8 cellular contexts compared by ENCODE assay signal in genomic region chr3:50340404-50341329, GRCh38. TPM values are rescaled to one million over a fixed set of nuclear protein-coding genes. Genes with fewer than 3 reads are reported as not detected.
A peak's percentile ranks its signal among the peaks of the same experiment; 100 is the strongest.
DNase-seq lines count a peak whose midpoint lies in the region; ATAC-seq and TF ChIP-seq lines count a peak whose summit lies in the region.

Gene RASSF1 (minus strand): TSS chr3:50340836. CDS start chr3:50340805, 31 bp downstream.

- peaks cover 62% of the 10 kb centered on the region for H3K4me1 ChIP-seq in CD8-positive, alpha-beta T cell (ENCODE audit: insufficient read depth, low read length)
- peaks cover 33 to 52% of the 10 kb centered on the region in 2 donors for H3K4me1 ChIP-seq in duodenal mucosa (ENCODE audit: control insufficient read depth in 1 of 2, insufficient read depth in 2 of 2, low read length in 2 of 2)
- H3K4me1 ChIP-seq in mesendoderm (ENCODE audit: control insufficient read depth, low read depth, low read length), result no peaks in the 10 kb centered on the region

- WGBS in mesendoderm (ENCODE audit: extremely low coverage, insufficient coverage, low lambda C conversion rate), result no CpG with 5 or more reads among the region's 90 CpGs

- intact Hi-C loops in CD8-positive, alpha-beta T cell (cut with DNase I, micrococcal nuclease), result loop anchor here in 1 of 2 experiments (10.0 kb wide), 1 partner anchor 1154 kb away; no protein-coding TSS in a partner anchor

- H3K27ac ChIP-seq in CD8-positive, alpha-beta T cell (ENCODE audit: low read depth, low read length), result peak within 1 kb of the TSS; percentile 66
- H3K27ac ChIP-seq in duodenal mucosa (ENCODE audit: low read depth, low read length) (peak within 1 kb of the TSS; percentile 75), mesendoderm (ENCODE audit: low read depth, low read length) (no peak within 1 kb of the TSS)

- peaks cover 7% of the 10 kb centered on the region for H3K79me1 ChIP-seq in mesendoderm (ENCODE audit: low read length)

- no peak within 1 kb of the TSS for H2BK120ac ChIP-seq in mesendoderm (ENCODE audit: low read depth, low read length)

- peak within 1 kb of the TSS; percentile 60 for H3K4me2 ChIP-seq in mesendoderm (ENCODE audit: low read length)

- no peaks in the 10 kb centered on the region for H3K27me3 ChIP-seq in CD8-positive, alpha-beta T cell (ENCODE audit: insufficient read depth, low read length)
- H3K27me3 ChIP-seq in duodenal mucosa (ENCODE audit: control insufficient read depth in 1 of 2, insufficient read depth in 2 of 2, low read length in 2 of 2), result no peaks in the 10 kb centered on the region
- peaks cover 10% of the 10 kb centered on the region for H3K27me3 ChIP-seq in mesendoderm (ENCODE audit: insufficient read depth, low read length, poor library complexity)

- H3K9ac ChIP-seq in duodenal mucosa (ENCODE audit: low read depth in 1 of 2, low read length in 2 of 2) (peak within 1 kb of the TSS; percentile 69 to 77), mesendoderm (ENCODE audit: low read length) (peak within 1 kb of the TSS; percentile 73)

- peak within 1 kb of the TSS; percentile 62 for H3K4ac ChIP-seq in mesendoderm (ENCODE audit: low read depth, low read length)

- CTCF ChIA-PET in CD8-positive, alpha-beta T cell (lab: Charles Lee), result interaction anchor here (0.7 to 2.4 kb wide), 4 partner anchors 9 to 201 kb away, joined by 3 to 16 read pairs (median 3); partner anchors contain the start of genes CYB561D2 and NPRL2

- H3K18ac ChIP-seq in mesendoderm (ENCODE audit: low read length), result peak within 1 kb of the TSS; percentile 3

- no peaks in the 10 kb centered on the region for H3K9me3 ChIP-seq in CD8-positive, alpha-beta T cell (ENCODE audit: low read length)
- H3K9me3 ChIP-seq in duodenal mucosa (ENCODE audit: control insufficient read depth in 1 of 2, low read length in 2 of 2), result no peaks in the 10 kb centered on the region

- peaks cover 65% of the 10 kb centered on the region for H3K4me1 Mint-ChIP-seq in CD8-positive, alpha-beta T cell (ENCODE audit: low read depth)

- peaks cover 11% of the 10 kb centered on the region for H3K79me2 ChIP-seq in mesendoderm (ENCODE audit: control insufficient read depth, insufficient read depth, low read length)

- H4K8ac ChIP-seq in mesendoderm (ENCODE audit: low read depth, low read length), result no peak within 1 kb of the TSS

- peak in 6 of 7 experiments; percentile 52 to 85 (median 63) for DNase-seq in CD8-positive, alpha-beta T cell
- DNase-seq in HS-27A (ENCODE audit: low read depth) (peak; percentile 49), mesendoderm (peak; percentile 23), NCI-H2081 treated with DMSO at 0.1 percent for 48 hours (lab: John Stamatoyannopoulos, UW) (no peak)
- peak; percentile 82 for DNase-seq in activated CD4-positive, alpha-beta T cell treated with anti-CD3 and anti-CD28 coated beads for 48 hours
- DNase-seq in stimulated activated naive CD4-positive, alpha-beta T cell (lab: John Stamatoyannopoulos, UW), result peak in 5 of 6 experiments; percentile 24 to 58 (median 36)

- peak within 1 kb of the TSS; percentile 98 for H3K4me3 Mint-ChIP-seq in CD8-positive, alpha-beta T cell

- no peak for TF ChIP-seq CTCF in CD8-positive, alpha-beta T cell (IDR thresholded peaks at IDR 0.05)

- ATAC-seq in CD8-positive, alpha-beta T cell, result peak; percentile 14
- ATAC-seq in HG02870 (IDR thresholded peaks at IDR 0.05; ENCODE audit: unreplicated experiment), result no peak

- no peak within 1 kb of the TSS for H2AK5ac ChIP-seq in mesendoderm (ENCODE audit: low read length)

- POLR2A ChIA-PET in CD8-positive, alpha-beta T cell (lab: Charles Lee), result interaction anchor here (0.8 to 3.2 kb wide), 11 partner anchors 9 to 271 kb away, joined by 3 to 42 read pairs (median 5); partner anchors contain the start of genes CISH, CYB561D2, HYAL3 and IFRD2

- peak within 1 kb of the TSS; percentile 45 for H3K23ac ChIP-seq in mesendoderm (ENCODE audit: low read length)

- no peak within 1 kb of the TSS for H2BK15ac ChIP-seq in mesendoderm (replicated peaks; ENCODE audit: low read depth)

- H3K27ac Mint-ChIP-seq in CD8-positive, alpha-beta T cell, result peak within 1 kb of the TSS; percentile 96

- H3K36me3 Mint-ChIP-seq in CD8-positive, alpha-beta T cell, result peaks cover 15% of the 10 kb centered on the region

- H3K36me3 ChIP-seq in CD8-positive, alpha-beta T cell (ENCODE audit: insufficient read depth, low read length), result no peaks in the 10 kb centered on the region
- H3K36me3 ChIP-seq in duodenal mucosa (ENCODE audit: control insufficient read depth in 1 of 2, insufficient read depth in 2 of 2, low read length in 2 of 2) (no peaks in the 10 kb centered on the region), mesendoderm (ENCODE audit: control insufficient read depth, insufficient read depth, low read length) (no peaks in the 10 kb centered on the region)

- H3K4me3 ChIP-seq in CD8-positive, alpha-beta T cell (ENCODE audit: low read depth, low read length), result peak within 1 kb of the TSS; percentile 98
- H3K4me3 ChIP-seq in duodenal mucosa (ENCODE audit: low read depth in 1 of 2, low read length in 2 of 2) (peak within 1 kb of the TSS; percentile 66 to 78), mesendoderm (ENCODE audit: low read length) (peak within 1 kb of the TSS; percentile 4)

- no peak within 1 kb of the TSS for H4K5ac ChIP-seq in mesendoderm (ENCODE audit: low read length)

- peak within 1 kb of the TSS; percentile 92 for H3K56ac ChIP-seq in mesendoderm (ENCODE audit: low read length)

- no peaks in the 10 kb centered on the region for H3K27me3 Mint-ChIP-seq in CD8-positive, alpha-beta T cell (ENCODE audit: low read depth)

- H3K9me3 Mint-ChIP-seq in CD8-positive, alpha-beta T cell, result no peaks in the 10 kb centered on the region

- H2BK5ac ChIP-seq in mesendoderm (ENCODE audit: low read length), result no peak within 1 kb of the TSS

RNA-seq across cellular contexts. Expression of gene RASSF1, which starts in this region (rescaled TPM):
- 10 to 100 TPM; 88.7 to 89.3 TPM for total RNA-seq in CD8-positive, alpha-beta T cell
- polyA plus RNA-seq in mesendoderm (2013, experiment 1 of 2), result 6.8 TPM
- polyA plus RNA-seq in mesendoderm (2013, experiment 2 of 2), result 7.2 TPM

Comparison
In these comparisons a context has a peak if more than half of its experiments do, and no peak if none do; other contexts are left out.
1. H3K4me3 ChIP-seq: peak in every context shown above with its lines; median percentile 98 in CD8-positive, alpha-beta T cell; 72 in duodenal mucosa; 4 in mesendoderm.